ENCODE assay signal across 8 cellular contexts in genomic region chr11:12888525-12889158, GRCh38.
DNase-seq lines count a peak whose midpoint lies in the region; ATAC-seq and TF ChIP-seq lines count a peak whose summit lies in the region.

No MANE protein-coding gene starts in this region.

- H3K27me3 ChIP-seq in foreskin keratinocyte (no peaks in the 10 kb centered on the region), osteoblast (ENCODE audit: insufficient read depth, low read length) (no peaks in the 10 kb centered on the region), suprapubic skin (no peaks in the 10 kb centered on the region)

- no peak for TF ChIP-seq POLR2A in suprapubic skin (IDR thresholded peaks at IDR 0.05)

- H3K9me3 ChIP-seq in osteoblast (ENCODE audit: low read depth, low read length) (no peaks in the 10 kb centered on the region), suprapubic skin (no peaks in the 10 kb centered on the region)

- H3K27ac ChIP-seq in foreskin keratinocyte: no peak overlapping the region
- H3K27ac ChIP-seq in osteoblast (ENCODE audit: low read depth, low read length): peak overlapping the region; percentile 68
- peak overlapping the region; percentile 59 for H3K27ac ChIP-seq in suprapubic skin

- peaks cover 42% of the 10 kb centered on the region for H3K79me2 ChIP-seq in osteoblast (ENCODE audit: insufficient read depth, low read length)

- peak; percentile 74 for ATAC-seq in foreskin keratinocyte

- H3K4me1 Mint-ChIP-seq in activated T-helper 2 cell treated with anti-CD3 and anti-CD28 coated beads, Interferon-gamma antibody, Interleukin-2, Interleukin-4, amounts not matched to agents 10 μg/mL and 5 μg/mL and 100 μg/mL, durations not matched to agents 14 hours and 24 hours and 36 hours (ENCODE audit: low read depth): no peaks in the 10 kb centered on the region

- peak overlapping the region; percentile 53 for H3K4me2 ChIP-seq in osteoblast (ENCODE audit: insufficient read depth, low read length)

- peaks cover 10% of the 10 kb centered on the region for H3K4me1 ChIP-seq in foreskin keratinocyte
- H3K4me1 ChIP-seq in osteoblast (ENCODE audit: insufficient read depth, low read length): peaks cover 26% of the 10 kb centered on the region
- H3K4me1 ChIP-seq in suprapubic skin: peaks cover 9% of the 10 kb centered on the region

- no peak overlapping the region for H3K27ac Mint-ChIP-seq in activated T-helper 2 cell treated with anti-CD3 and anti-CD28 coated beads, Interferon-gamma antibody, Interleukin-2, Interleukin-4, amounts not matched to agents 10 μg/mL and 5 μg/mL and 100 μg/mL, durations not matched to agents 14 hours and 24 hours and 36 hours

- no peaks in the 10 kb centered on the region for H3K9me3 Mint-ChIP-seq in activated T-helper 2 cell treated with anti-CD3 and anti-CD28 coated beads, Interferon-gamma antibody, Interleukin-2, Interleukin-4, amounts not matched to agents 10 μg/mL and 5 μg/mL and 100 μg/mL, durations not matched to agents 14 hours and 24 hours and 36 hours

- H3K4me3 ChIP-seq in osteoblast (ENCODE audit: insufficient read depth, low read length): no peak overlapping the region
- H3K4me3 ChIP-seq in suprapubic skin: no peak overlapping the region

- DNase-seq in AG08396 (ENCODE audit: low spot score): peak; percentile 71
- DNase-seq in GM19238 (ENCODE audit: insufficient read length, low spot score): peak; percentile 34
- DNase-seq in LHCN-M2 (ENCODE audit: low read depth): peak; percentile 91
- DNase-seq in RPMI8226: peak; percentile 74
- peak; percentile 33 for DNase-seq in activated T-helper 2 cell treated with anti-CD3 and anti-CD28 coated beads, Interferon-gamma antibody, Interleukin-2, Interleukin-4, amounts not matched to agents 10 μg/mL and 5 μg/mL and 100 μg/mL, durations not matched to agents 14 hours and 24 hours and 36 hours (ENCODE audit: low spot score)
- peak; percentile 47 to 66 for DNase-seq in foreskin keratinocyte
- peak; percentile 84 for DNase-seq in osteoblast (ENCODE audit: insufficient read length, low spot score, missing footprints)
- DNase-seq in suprapubic skin (ENCODE audit: low spot score in 2 of 2): peak; percentile 82 to 89

- H3K4me3 Mint-ChIP-seq in activated T-helper 2 cell treated with anti-CD3 and anti-CD28 coated beads, Interferon-gamma antibody, Interleukin-2, Interleukin-4, amounts not matched to agents 10 μg/mL and 5 μg/mL and 100 μg/mL, durations not matched to agents 14 hours and 24 hours and 36 hours (ENCODE audit: low read depth): no peak overlapping the region

- H3K36me3 Mint-ChIP-seq in activated T-helper 2 cell treated with anti-CD3 and anti-CD28 coated beads, Interferon-gamma antibody, Interleukin-2, Interleukin-4, amounts not matched to agents 10 μg/mL and 5 μg/mL and 100 μg/mL, durations not matched to agents 14 hours and 24 hours and 36 hours (ENCODE audit: low read depth): no peaks in the 10 kb centered on the region

- intact Hi-C loops in activated T-helper 2 cell treated with anti-CD3 and anti-CD28 coated beads, Interferon-gamma antibody, Interleukin-2, Interleukin-4, amounts not matched to agents 10 μg/mL and 5 μg/mL and 100 μg/mL, durations not matched to agents 14 hours and 24 hours and 36 hours (cut with micrococcal nuclease): loop anchor here (2.0 kb wide), 2 partner anchors 290 to 842 kb away; no protein-coding TSS in a partner anchor

- H2AFZ ChIP-seq in osteoblast (ENCODE audit: low read length): no peak overlapping the region

- no peak for TF ChIP-seq EP300 in suprapubic skin (IDR thresholded peaks at IDR 0.05)

- peaks cover 46% of the 10 kb centered on the region for H3K36me3 ChIP-seq in osteoblast (ENCODE audit: insufficient read depth, low read length)
- H3K36me3 ChIP-seq in suprapubic skin: peaks cover 9% of the 10 kb centered on the region

- peaks cover 8% of the 10 kb centered on the region for H3K27me3 Mint-ChIP-seq in activated T-helper 2 cell treated with anti-CD3 and anti-CD28 coated beads, Interferon-gamma antibody, Interleukin-2, Interleukin-4, amounts not matched to agents 10 μg/mL and 5 μg/mL and 100 μg/mL, durations not matched to agents 14 hours and 24 hours and 36 hours (ENCODE audit: low read depth)

- TF ChIP-seq CTCF in foreskin keratinocyte (conservative IDR thresholded peaks at IDR 0.05): peak; percentile 81
- TF ChIP-seq CTCF in osteoblast (IDR thresholded peaks at IDR 0.05; ENCODE audit: extremely low read depth, low read depth, low read length): peak; percentile 92
- peak; percentile 54 to 55 for TF ChIP-seq CTCF in suprapubic skin (IDR thresholded peaks at IDR 0.05)

- 12% methylated on average over 6 of the region's 6 CpGs for WGBS in suprapubic skin

- H4K20me1 ChIP-seq in osteoblast (ENCODE audit: insufficient read depth, low read length): no peaks in the 10 kb centered on the region

Comparison
In these comparisons a context has a peak if more than half of its experiments do, and no peak if none do; other contexts are left out.
1. DNase-seq: peak in every context shown above with its lines; median percentile 91 in LHCN-M2; 86 in suprapubic skin; 84 in osteoblast; 74 in RPMI8226; 71 in AG08396; 56 in foreskin keratinocyte; 34 in GM19238; 33 in activated T-helper 2 cell treated with anti-CD3 and anti-CD28 coated beads, Interferon-gamma antibody, Interleukin-2, Interleukin-4, amounts not matched to agents 10 μg/mL and 5 μg/mL and 100 μg/mL, durations not matched to agents 14 hours and 24 hours and 36 hours.